Comparison of ENCODE assay signal across 8 cellular contexts in genomic region chr6:110944681-110945151, GRCh38. TPM values are rescaled to one million over a fixed set of nuclear protein-coding genes. Genes with fewer than 3 reads are reported as not detected.
DNase-seq lines count a peak whose midpoint lies in the region; ATAC-seq and TF ChIP-seq lines count a peak whose summit lies in the region.

No MANE protein-coding gene starts in this region.

- peak; percentile 81 for DNase-seq in Caki2 (ENCODE audit: low read depth)
- DNase-seq in SW480 (ENCODE audit: low spot score) = peak; percentile 64
- DNase-seq in esophagus squamous epithelium (lab: John Stamatoyannopoulos, UW) = no peak
- no peak for DNase-seq in DMS79 (lab: John Stamatoyannopoulos, UW)
- no peak for DNase-seq in HuH-7 (ENCODE audit: low spot score)

- H3K27me3 ChIP-seq in esophagus squamous epithelium = no peaks in the 10 kb centered on the region

- H3K9me3 Mint-ChIP-seq in stimulated activated memory B cell treated with anti-CD40 and anti-IgM and Interleukin-4, amounts not matched to agents 10 μg/mL and 1 μg/mL and 100 μg/mL, for 72 hours = no peaks in the 10 kb centered on the region

- peak overlapping the region in 3 of 4 donors; percentile 40 to 55 (median 48) for H3K27ac ChIP-seq in esophagus squamous epithelium

- intact Hi-C loops in esophagus squamous epithelium (cut with DNase I) = loop anchor here (5.0 to 10.0 kb wide), 2 partner anchors 262 to 420 kb away; no protein-coding TSS in a partner anchor

- H3K27me3 Mint-ChIP-seq in stimulated activated memory B cell treated with anti-CD40 and anti-IgM and Interleukin-4, amounts not matched to agents 10 μg/mL and 1 μg/mL and 100 μg/mL, for 72 hours = no peaks in the 10 kb centered on the region

- H3K36me3 Mint-ChIP-seq in stimulated activated memory B cell treated with anti-CD40 and anti-IgM and Interleukin-4, amounts not matched to agents 10 μg/mL and 1 μg/mL and 100 μg/mL, for 72 hours = no peaks in the 10 kb centered on the region

- H3K9me3 ChIP-seq in esophagus squamous epithelium = no peaks in the 10 kb centered on the region

- H3K27ac Mint-ChIP-seq in stimulated activated memory B cell treated with anti-CD40 and anti-IgM and Interleukin-4, amounts not matched to agents 10 μg/mL and 1 μg/mL and 100 μg/mL, for 72 hours = peak overlapping the region; percentile 83

- WGBS in esophagus squamous epithelium, 2 donors = 29 to 55% methylated on average over 1 of the region's 1 CpG

- no peak for TF ChIP-seq CTCF in esophagus squamous epithelium (IDR thresholded peaks at IDR 0.05)

- in situ Hi-C loops in Caki2 (cut with HindIII; ENCODE audit: low pct_unique_long_range_greater_than_20kb, low sequenced_read_pairs) = no loop called here

- peaks cover 0 to 19% (median 0%) of the 10 kb centered on the region in 3 donors for H3K4me1 ChIP-seq in esophagus squamous epithelium

- TF ChIP-seq POLR2A in esophagus squamous epithelium (IDR thresholded peaks at IDR 0.05) = no peak

- peak overlapping the region; percentile 59 for H3K4me3 Mint-ChIP-seq in stimulated activated memory B cell treated with anti-CD40 and anti-IgM and Interleukin-4, amounts not matched to agents 10 μg/mL and 1 μg/mL and 100 μg/mL, for 72 hours

- peaks cover 8% of the 10 kb centered on the region for H3K4me1 Mint-ChIP-seq in stimulated activated memory B cell treated with anti-CD40 and anti-IgM and Interleukin-4, amounts not matched to agents 10 μg/mL and 1 μg/mL and 100 μg/mL, for 72 hours

- no peaks in the 10 kb centered on the region for H3K36me3 ChIP-seq in esophagus squamous epithelium

- H3K4me3 ChIP-seq in esophagus squamous epithelium = no peak overlapping the region

- ATAC-seq in GM19455 (IDR thresholded peaks at IDR 0.05; ENCODE audit: unreplicated experiment) = peak; percentile 100
- peak; percentile 100 for ATAC-seq in HG03439 (IDR thresholded peaks at IDR 0.05; ENCODE audit: unreplicated experiment)
- ATAC-seq in stimulated activated memory B cell treated with anti-CD40 and anti-IgM and Interleukin-4, amounts not matched to agents 10 μg/mL and 1 μg/mL and 100 μg/mL, for 72 hours = peak; percentile 98

RNA-seq across cellular contexts. Expression of gene GTF3C6, which starts 13.8 kb away (rescaled TPM):
- total RNA-seq in Caki2 (2014; rRNA removed; shearing (Covaris generic); ENCODE audit: low replicate concordance) = 14.7 and 40.3 TPM in 2 replicates
- total RNA-seq in esophagus squamous epithelium = 10 to 100 TPM; 28.9 to 75.4 (median 45.6) TPM

RNA-seq across cellular contexts. Expression of gene RPF2, which starts 37.1 kb away (rescaled TPM):
- 26.4 and 37.1 TPM in 2 replicates for total RNA-seq in Caki2 (2014; rRNA removed; shearing (Covaris generic); ENCODE audit: low replicate concordance)
- total RNA-seq in esophagus squamous epithelium = 10 to 100 TPM; 16.7 to 27.7 (median 22.0) TPM

Comparison
In these comparisons a context has a peak if more than half of its experiments do, and no peak if none do; other contexts are left out.
1. DNase-seq: peak in Caki2 (single experiment) and SW480 (single experiment); none in esophagus squamous epithelium (single experiment), DMS79 (single experiment) and HuH-7 (single experiment).
2. Peak in every context shown above with its lines, with median percentiles within 50 percentile points of each other: ATAC-seq.